Comparison of ENCODE assay signal across 1 cellular context in the genomic region with DNA sequence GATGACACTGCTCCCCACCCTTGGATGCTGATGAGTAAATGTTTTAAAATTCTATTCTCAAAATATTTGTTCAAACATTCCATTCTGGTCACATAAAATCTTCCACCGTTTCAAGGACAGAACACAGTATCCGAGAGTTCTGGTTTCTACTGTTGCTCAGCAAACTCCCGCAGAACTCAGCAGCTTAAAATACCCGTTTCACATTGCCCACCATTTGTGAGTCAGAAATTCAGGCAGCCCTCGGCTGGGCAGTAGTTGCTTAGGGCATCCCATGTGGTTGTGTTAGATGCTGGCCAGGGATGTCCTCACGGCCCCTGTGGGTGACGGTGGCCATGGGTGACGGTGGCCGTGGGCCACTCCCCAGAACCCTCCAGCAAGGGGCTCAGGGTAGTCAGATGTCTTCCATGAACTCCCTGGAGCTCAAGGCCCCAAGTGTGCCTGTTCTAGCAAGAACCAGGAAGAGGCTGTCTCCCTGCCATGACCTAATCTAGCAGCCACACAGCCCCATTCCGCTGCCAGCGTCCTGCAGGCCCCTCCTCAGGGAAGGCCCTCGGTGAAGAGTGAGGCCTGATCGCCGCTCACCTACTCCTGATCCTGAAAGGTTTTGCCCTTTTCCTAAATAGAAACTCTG.
TF ChIP-seq lines count a peak whose summit lies in the region.

No MANE protein-coding gene starts in this region.

TF ChIP-seq in A549, 52 proteins besides CTCF, POLR2A, EP300 and RAD21 (continued from another document):
- TF ChIP-seq, protein P1, sequence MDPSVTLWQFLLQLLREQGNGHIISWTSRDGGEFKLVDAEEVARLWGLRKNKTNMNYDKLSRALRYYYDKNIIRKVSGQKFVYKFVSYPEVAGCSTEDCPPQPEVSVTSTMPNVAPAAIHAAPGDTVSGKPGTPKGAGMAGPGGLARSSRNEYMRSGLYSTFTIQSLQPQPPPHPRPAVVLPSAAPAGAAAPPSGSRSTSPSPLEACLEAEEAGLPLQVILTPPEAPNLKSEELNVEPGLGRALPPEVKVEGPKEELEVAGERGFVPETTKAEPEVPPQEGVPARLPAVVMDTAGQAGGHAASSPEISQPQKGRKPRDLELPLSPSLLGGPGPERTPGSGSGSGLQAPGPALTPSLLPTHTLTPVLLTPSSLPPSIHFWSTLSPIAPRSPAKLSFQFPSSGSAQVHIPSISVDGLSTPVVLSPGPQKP (IDR thresholded peaks at IDR 0.05; ENCODE audit: low read depth, low read length), result no peak
- no peak for TF ChIP-seq HEYL (CRISPR knock-in tag; IDR thresholded peaks at IDR 0.05)
- TF ChIP-seq ESRRA (IDR thresholded peaks at IDR 0.05; ENCODE audit: borderline replicate concordance, low read length), result no peak
